1 cellular context compared by ENCODE assay signal in the genomic region with DNA sequence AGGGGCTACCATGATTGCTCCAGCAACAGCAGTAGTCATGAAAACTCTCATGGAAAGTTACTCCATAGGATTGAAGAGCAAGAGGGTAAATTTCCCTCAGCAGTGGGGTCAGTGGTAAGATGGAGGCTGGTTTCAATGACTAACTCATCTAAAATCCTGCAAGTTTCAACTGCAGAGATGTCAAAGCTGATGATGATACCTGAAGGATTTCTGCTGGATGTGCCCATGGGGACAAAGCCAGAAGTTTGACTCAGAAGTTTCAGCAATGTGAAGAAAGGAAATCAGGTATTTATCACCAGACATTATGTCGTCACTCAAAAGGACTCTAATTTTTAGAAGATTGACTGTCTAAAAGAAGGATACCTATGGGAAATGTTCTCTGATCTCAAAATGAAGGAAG.
A peak's percentile ranks its signal among the peaks of the same experiment; 100 is the strongest.
TF ChIP-seq lines count a peak whose summit lies in the region.

No MANE protein-coding gene starts in this region.

TF ChIP-seq in HepG2, 621 proteins besides CTCF, POLR2A, EP300 and RAD21:
- TF ChIP-seq CREB1 (IDR thresholded peaks at IDR 0.05) (peak; percentile 37), CREB1 (CRISPR knock-in tag; IDR thresholded peaks at IDR 0.05) (no peak), SMAD3 (CRISPR knock-in tag; IDR thresholded peaks at IDR 0.05) (no peak), NFE2 (CRISPR knock-in tag; IDR thresholded peaks at IDR 0.05) (no peak)
